8 cellular contexts compared by ENCODE assay signal in the genomic region with DNA sequence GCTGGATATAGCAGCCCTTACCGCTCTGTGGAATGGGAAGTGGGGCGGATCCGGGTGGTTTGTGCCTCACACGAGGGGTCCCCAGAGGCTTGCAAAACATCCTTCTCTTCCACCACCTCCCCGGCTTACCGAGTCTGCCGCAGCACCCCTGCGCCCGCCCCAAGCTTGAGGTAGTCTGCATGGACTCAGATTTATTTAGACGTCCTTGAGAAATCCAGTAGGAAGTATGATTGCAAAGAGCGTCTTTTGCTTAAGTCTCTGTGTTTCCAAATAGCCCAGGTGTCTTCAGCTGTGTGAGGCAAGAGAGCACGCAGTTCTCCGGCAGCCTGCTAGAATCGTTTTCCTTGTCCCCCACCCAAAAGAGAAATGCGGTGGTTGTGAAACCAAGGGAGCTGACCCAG. TPM values are rescaled to one million over a fixed set of nuclear protein-coding genes. Genes with fewer than 3 reads are reported as not detected.
DNase-seq lines count a peak whose midpoint lies in the region; ATAC-seq, FAIRE-seq and TF ChIP-seq lines count a peak whose summit lies in the region.
"Had no signal": no experiment of that assay in that cellular context is flagged by ENCODE, and none has a peak within 500 bp of the region (broad histone marks: within the 10 kb centered on the region; RNA-seq: fewer than 3 reads in every experiment).

No MANE protein-coding gene starts in this region.

- no CpG with 5 or more reads among the region's 15 CpGs for WGBS in IMR-90 (ENCODE audit: extremely low coverage in 2 of 2, insufficient read length in 1 of 2), 2 experiments
- 18 to 30% methylated on average over 10 to 14 of the region's 15 CpGs for WGBS in esophagus squamous epithelium, 2 donors

- no peak overlapping the region for H3K56ac ChIP-seq in IMR-90 (ENCODE audit: extremely low read depth, insufficient read depth, low read length)

- no peak overlapping the region for H2BK15ac ChIP-seq in IMR-90 (ENCODE audit: low read depth, low read length)

- H3K9me1 ChIP-seq in IMR-90 (ENCODE audit: insufficient read depth, low read length), result peaks cover 5% of the 10 kb centered on the region; the same call in 1 of the 2 replicates

- H3K4me1 ChIP-seq in IMR-90 (ENCODE audit: control insufficient read depth, insufficient read depth, low read length) (peaks cover 20% of the 10 kb centered on the region), Peyer's patch (peaks cover 6 to 32% (median 16%) of the 10 kb centered on the region in 4 donors), esophagus squamous epithelium (peaks cover 34 to 62% (median 35%) of the 10 kb centered on the region in 3 donors), skeletal muscle satellite cell (ENCODE audit: control insufficient read depth, insufficient read depth, low read length) (peaks cover 35% of the 10 kb centered on the region)

- dilution Hi-C loops in IMR-90 (cut with HindIII; ENCODE audit: low sequenced_read_pairs, unreplicated experiment), result no loop called here

- no peak overlapping the region for H3K4me2 ChIP-seq in IMR-90 (ENCODE audit: low read depth, low read length)
- peak overlapping the region; percentile 84 for H3K4me2 ChIP-seq in skeletal muscle satellite cell (ENCODE audit: low read length)

- peaks cover 12 to 58% of the 10 kb centered on the region in 2 experiments for H3K79me1 ChIP-seq in IMR-90 (ENCODE audit: low read depth in 1 of 2, low read length in 2 of 2)

- no peak overlapping the region for H3K4ac ChIP-seq in IMR-90 (ENCODE audit: low read depth, low read length)

- H3K23ac ChIP-seq in IMR-90 (ENCODE audit: low read depth, low read length), result no peak overlapping the region

- no peak overlapping the region for H3K4me3 ChIP-seq in IMR-90 (ENCODE audit: insufficient read depth, low read depth, low read length)
- peak overlapping the region in 1 of 4 donors; percentile 5 for H3K4me3 ChIP-seq in Peyer's patch
- peak overlapping the region in 3 of 4 donors; percentile 3 to 95 (median 74) for H3K4me3 ChIP-seq in esophagus squamous epithelium
- H3K4me3 ChIP-seq in skeletal muscle satellite cell (ENCODE audit: low read length), result no peak overlapping the region

- peaks cover 15% of the 10 kb centered on the region; the same call in 1 of the 2 replicates for H4K20me1 ChIP-seq in IMR-90 (ENCODE audit: insufficient read depth, low read length)

- FAIRE-seq in urothelium cell line (lab: Jason Lieb, UNC), result no peak

- H3K18ac ChIP-seq in IMR-90 (ENCODE audit: low read depth, low read length), result no peak overlapping the region; the same call in 1 of the 2 replicates

- no peak overlapping the region for H2BK5ac ChIP-seq in IMR-90 (ENCODE audit: low read depth, low read length, poor library complexity, severe bottlenecking)

- no peak for ATAC-seq in IMR-90 (ENCODE audit: low read depth)
- no peak for ATAC-seq in HG03342 (IDR thresholded peaks at IDR 0.05; ENCODE audit: unreplicated experiment)

- CTCF ChIA-PET in IMR-90 (lab: Yijun Ruan, JAX), result no interaction called here
- CTCF ChIA-PET in HEK293T (lab: Yijun Ruan, JAX), result interaction anchor here (0.6 to 1.0 kb wide), 2 partner anchors 13 to 28 kb away, joined by 3 read pairs; no protein-coding TSS in a partner anchor

- H3K27ac ChIP-seq in IMR-90 (ENCODE audit: insufficient read depth, low read length), result no peak overlapping the region
- peak overlapping the region in 3 of 4 donors; percentile 83 to 93 (median 86) for H3K27ac ChIP-seq in Peyer's patch
- peak overlapping the region; percentile 87 to 94 (median 92) for H3K27ac ChIP-seq in esophagus squamous epithelium

- intact Hi-C loops in IMR-90 (cut with micrococcal nuclease), result no loop called here
- intact Hi-C loops in esophagus squamous epithelium (cut with DNase I), result no loop called here

- no peak for TF ChIP-seq RAD21 in IMR-90 (IDR thresholded peaks at IDR 0.05; ENCODE audit: low read length)

- BruUV-seq in IMR-90 (replicated peaks; lab: Mats Ljungman, UMichigan), result no TSS peak

- no peaks in the 10 kb centered on the region for H3K27me3 ChIP-seq in IMR-90 (ENCODE audit: control insufficient read depth, insufficient read depth, low read length)
- H3K27me3 ChIP-seq in Peyer's patch, result no peaks in the 10 kb centered on the region
- H3K27me3 ChIP-seq in esophagus squamous epithelium, result no peaks in the 10 kb centered on the region
- no peaks in the 10 kb centered on the region for H3K27me3 ChIP-seq in skeletal muscle satellite cell (ENCODE audit: control insufficient read depth, insufficient read depth, low read length)

- H2AK5ac ChIP-seq in IMR-90 (ENCODE audit: low read depth, low read length), result 0 out of 2 replicates have a peak overlapping the region, but pooled peaks have one; percentile 30

- peaks cover 8% of the 10 kb centered on the region; the same call in 1 of the 2 replicates for H3K36me3 ChIP-seq in IMR-90 (ENCODE audit: control insufficient read depth, insufficient read depth, low read length)
- H3K36me3 ChIP-seq in Peyer's patch, result peaks cover 0 to 5% (median 0%) of the 10 kb centered on the region in 3 donors
- H3K36me3 ChIP-seq in esophagus squamous epithelium, result peaks cover 0 to 20% (median 0%) of the 10 kb centered on the region in 3 donors
- no peaks in the 10 kb centered on the region for H3K36me3 ChIP-seq in skeletal muscle satellite cell (ENCODE audit: insufficient read depth, low read length)

- no peak overlapping the region for H2AFZ ChIP-seq in IMR-90 (replicated peaks; ENCODE audit: low read length, poor library complexity)

- no peak overlapping the region for H4K8ac ChIP-seq in IMR-90 (ENCODE audit: low read depth in 2 of 2, low read length in 2 of 2)

- peak; percentile 16 for DNase-seq in IMR-90
- peak in 1 of 3 donors; percentile 57 for DNase-seq in Peyer's patch
- no peak for DNase-seq in esophagus squamous epithelium (lab: John Stamatoyannopoulos, UW)
- no peak for DNase-seq in HEK293T (ENCODE audit: extremely low spot score)
- no peak for DNase-seq in urothelium cell line (ENCODE audit: low spot score)
- DNase-seq: NCI-H524 treated with DMSO at 0.1 percent for 48 hours had no signal

- TF ChIP-seq CTCF in IMR-90 (conservative IDR thresholded peaks at IDR 0.05; ENCODE audit: low read depth, low read length), result no peak
- no peak for TF ChIP-seq CTCF in Peyer's patch (IDR thresholded peaks at IDR 0.05)
- TF ChIP-seq CTCF in esophagus squamous epithelium (IDR thresholded peaks at IDR 0.05), result no peak

- H3K9me3 ChIP-seq in IMR-90 (ENCODE audit: control insufficient read depth, insufficient read depth, low read length) (no peaks in the 10 kb centered on the region), Peyer's patch (no peaks in the 10 kb centered on the region), esophagus squamous epithelium (no peaks in the 10 kb centered on the region), skeletal muscle satellite cell (replicated peaks; ENCODE audit: low read length) (no peaks in the 10 kb centered on the region)

- no peak overlapping the region for H4K91ac ChIP-seq in IMR-90 (ENCODE audit: insufficient read depth, low read depth, low read length)

- no peak overlapping the region; the same call in 1 of the 2 replicates for H2BK120ac ChIP-seq in IMR-90 (ENCODE audit: low read depth, low read length)

- H3K14ac ChIP-seq in IMR-90 (replicated peaks; ENCODE audit: low read depth, low read length), result no peak overlapping the region

- TF ChIP-seq POLR2A in IMR-90 (IDR thresholded peaks at IDR 0.05; ENCODE audit: low read depth, low read length), result no peak
- TF ChIP-seq POLR2A in Peyer's patch (IDR thresholded peaks at IDR 0.05), result no peak
- no peak for TF ChIP-seq POLR2A in esophagus squamous epithelium (IDR thresholded peaks at IDR 0.05)

- in situ Hi-C loops in IMR-90 (cut with MboI; ENCODE audit: low sequenced_read_pairs), result no loop called here

- POLR2A ChIA-PET in IMR-90 (lab: Charles Lee; ENCODE audit: unreplicated experiment) (interaction anchor here (0.6 kb wide), 1 partner anchor 20 kb away, joined by 3 read pairs; no protein-coding TSS in a partner anchor), HEK293T (lab: Yijun Ruan, JAX) (interaction anchor here (1.4 to 7.2 kb wide), 2 partner anchors 17 to 18 kb away, joined by 3 to 46 read pairs; a partner anchor contains a TSS)

- no peak overlapping the region for H4K5ac ChIP-seq in IMR-90 (ENCODE audit: low read depth, low read length)

- H3K9ac ChIP-seq in IMR-90 (ENCODE audit: low read depth, low read length) (no peak overlapping the region), skeletal muscle satellite cell (ENCODE audit: low read depth, low read length) (no peak overlapping the region)

- H2AK9ac ChIP-seq in IMR-90 (replicated peaks; ENCODE audit: low read depth, low read length, poor library complexity), result no peak overlapping the region

- no peak overlapping the region for H2BK20ac ChIP-seq in IMR-90 (ENCODE audit: low read depth, low read length)

TF ChIP-seq in IMR-90, 13 proteins besides CTCF, POLR2A, EP300 and RAD21:
- TF ChIP-seq, protein P1, sequence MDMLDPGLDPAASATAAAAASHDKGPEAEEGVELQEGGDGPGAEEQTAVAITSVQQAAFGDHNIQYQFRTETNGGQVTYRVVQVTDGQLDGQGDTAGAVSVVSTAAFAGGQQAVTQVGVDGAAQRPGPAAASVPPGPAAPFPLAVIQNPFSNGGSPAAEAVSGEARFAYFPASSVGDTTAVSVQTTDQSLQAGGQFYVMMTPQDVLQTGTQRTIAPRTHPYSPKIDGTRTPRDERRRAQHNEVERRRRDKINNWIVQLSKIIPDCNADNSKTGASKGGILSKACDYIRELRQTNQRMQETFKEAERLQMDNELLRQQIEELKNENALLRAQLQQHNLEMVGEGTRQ (IDR thresholded peaks at IDR 0.05; ENCODE audit: low read depth, low read length), result no peak

TF ChIP-seq in HEK293T, 16 proteins besides CTCF, POLR2A, EP300 and RAD21 (continues in another document):
- TF ChIP-seq L3MBTL2 (conservative IDR thresholded peaks at IDR 0.05) (no peak), NFRKB (IDR thresholded peaks at IDR 0.05) (no peak), FOXM1 (IDR thresholded peaks at IDR 0.05; ENCODE audit: borderline replicate concordance) (no peak)

RNA-seq across cellular contexts. Expression of a gene that starts 2.4 kb away (rescaled TPM):
- total RNA-seq in IMR-90 (2012; rRNA removed) (9.5 and 10.3 TPM in 2 replicates), Peyer's patch (10 to 100 TPM; 17.7 to 52.0 (median 23.9) TPM), esophagus squamous epithelium (10 to 100 TPM in 1 of 4 donors, 1 to 10 TPM in 3; 9.0 to 11.4 (median 9.7) TPM)
- polyA plus RNA-seq in IMR-90 (2012; rRNA removed), result 9.5 and 11.4 TPM in 2 replicates
- 5.7 and 7.2 TPM in 2 replicates for polyA plus RNA-seq in IMR-90 (2012; cell fraction: cytosol; rRNA removed)
- polyA plus RNA-seq in IMR-90 (2012; cell fraction: nucleus; rRNA removed; ENCODE audit: low replicate concordance), result 10.8 and 15.5 TPM in 2 replicates
- 6.3 and 6.6 TPM in 2 replicates for total RNA-seq in skeletal muscle satellite cell (2012; rRNA removed)

RNA-seq across cellular contexts. Expression of a gene that starts 18.6 kb away (rescaled TPM):
- 80.1 and 81.1 TPM in 2 replicates for total RNA-seq in IMR-90 (2012; rRNA removed)
- polyA plus RNA-seq in IMR-90 (2012; rRNA removed), result 97.1 and 104 TPM in 2 replicates
- 86.7 and 88.8 TPM in 2 replicates for polyA plus RNA-seq in IMR-90 (2012; cell fraction: cytosol; rRNA removed)
- polyA plus RNA-seq in IMR-90 (2012; cell fraction: nucleus; rRNA removed; ENCODE audit: low replicate concordance), result 63.2 and 114 TPM in 2 replicates
- total RNA-seq in Peyer's patch, result 10 to 100 TPM; 24.8 to 89.1 (median 69.6) TPM
- 10 to 100 TPM; 31.2 to 41.2 (median 38.6) TPM for total RNA-seq in esophagus squamous epithelium
- 37.3 and 42.6 TPM in 2 replicates for total RNA-seq in skeletal muscle satellite cell (2012; rRNA removed)

Comparison
In these comparisons a context has a peak if more than half of its experiments do, and no peak if none do; other contexts are left out.
1. H3K4me3 ChIP-seq: peak in esophagus squamous epithelium (3 of 4); none in IMR-90 (single experiment) and skeletal muscle satellite cell (single experiment).